In the genomic region with DNA sequence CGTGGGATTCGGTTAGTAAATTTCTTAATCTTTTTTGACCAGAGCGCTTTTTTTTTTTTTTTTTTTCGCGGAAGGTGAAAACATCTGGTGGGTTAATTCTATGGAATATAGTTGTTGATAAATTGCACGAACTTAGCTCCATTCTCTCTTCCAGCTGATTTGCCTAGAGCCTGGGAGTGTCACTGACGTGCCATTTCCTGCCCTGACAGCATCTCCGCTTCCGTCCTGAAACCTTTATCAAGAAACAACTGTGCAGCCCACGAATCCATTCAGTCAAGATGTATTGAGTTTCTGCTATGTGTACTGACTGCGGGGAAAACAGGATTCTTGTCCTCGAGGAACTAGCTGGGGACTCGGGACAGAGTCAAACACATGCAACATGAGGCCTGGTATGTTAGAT, we compare ENCODE assay signal across 18 cellular contexts. TPM values are rescaled to one million over a fixed set of nuclear protein-coding genes. Genes with fewer than 3 reads are reported as not detected.
DNase-seq lines count a peak whose midpoint lies in the region; ATAC-seq and TF ChIP-seq lines count a peak whose summit lies in the region.
"Had no signal": no experiment of that assay in that cellular context is flagged by ENCODE, and none has a peak within 500 bp of the region (broad histone marks: within the 10 kb centered on the region; RNA-seq: fewer than 3 reads in every experiment).

No MANE protein-coding gene starts in this region.

- no peak overlapping the region for H3K4me3 Mint-ChIP-seq in CD8-positive, alpha-beta T cell
- H3K4me3 Mint-ChIP-seq: activated CD4-positive, alpha-beta memory T cell treated with anti-CD3 and anti-CD28 coated beads for 36 hours; H9 had no signal

- CTCF ChIA-PET in CD8-positive, alpha-beta T cell (lab: Charles Lee), result interaction anchor here (0.6 to 1.1 kb wide), 2 partner anchors 18 to 69 kb away, joined by 3 to 4 read pairs; no protein-coding TSS in a partner anchor

- WGBS in right cardiac atrium, result 45% methylated on average over 13 of the region's 13 CpGs

- H3K36me3 Mint-ChIP-seq in CD8-positive, alpha-beta T cell, result no peaks in the 10 kb centered on the region
- H3K36me3 Mint-ChIP-seq: activated CD4-positive, alpha-beta memory T cell treated with anti-CD3 and anti-CD28 coated beads for 36 hours had no signal

- no peaks in the 10 kb centered on the region for H3K27me3 ChIP-seq in right cardiac atrium (ENCODE audit: control insufficient read depth, insufficient read depth)
- no peaks in the 10 kb centered on the region for H3K27me3 ChIP-seq in CD8-positive, alpha-beta T cell (ENCODE audit: insufficient read depth, low read length)
- H3K27me3 ChIP-seq: brain microvascular endothelial cell had no signal

- peak; percentile 56 to 61 for ATAC-seq in right cardiac atrium
- ATAC-seq in Right ventricle myocardium superior (ENCODE audit: poor library complexity), result no peak
- no peak for ATAC-seq in GM19351 (IDR thresholded peaks at IDR 0.05; ENCODE audit: unreplicated experiment)
- no peak for ATAC-seq in CD8-positive, alpha-beta T cell

- no peaks in the 10 kb centered on the region for H3K27me3 Mint-ChIP-seq in CD8-positive, alpha-beta T cell (ENCODE audit: low read depth)
- H3K27me3 Mint-ChIP-seq: activated CD4-positive, alpha-beta memory T cell treated with anti-CD3 and anti-CD28 coated beads for 36 hours had no signal

- DNase-seq in right cardiac atrium, result no peak
- DNase-seq in Right ventricle myocardium superior, result no peak
- no peak for DNase-seq in coronary artery (ENCODE audit: low spot score)
- DNase-seq in lung microvascular endothelial cell (ENCODE audit: low read depth in 2 of 2), result peak; percentile 33 to 47
- DNase-seq in central memory CD4-positive, alpha-beta T cell, result no peak
- DNase-seq in CD8-positive, alpha-beta T cell, result no peak
- DNase-seq: activated CD4-positive, alpha-beta memory T cell treated with anti-CD3 and anti-CD28 coated beads for 36 hours; activated gamma-delta T cell treated with Interleukin-2 at 50 U/mL for 16 hours; DND-41; NCI-H446 treated with DMSO at 0.1 percent for 48 hours; stimulated activated CD4-positive, alpha-beta T cell treated with anti-CD3 and anti-CD28 coated beads, Interleukin-4, amount 100 ng/mL, for 4 hours; T-helper 9 cell had no signal

- H3K27ac Mint-ChIP-seq in CD8-positive, alpha-beta T cell, result no peak overlapping the region
- H3K27ac Mint-ChIP-seq: activated CD4-positive, alpha-beta memory T cell treated with anti-CD3 and anti-CD28 coated beads for 36 hours had no signal

- POLR2A ChIA-PET in CD8-positive, alpha-beta T cell (lab: Charles Lee), result no interaction called here

- no peak for TF ChIP-seq CTCF in coronary artery (IDR thresholded peaks at IDR 0.05)
- no peak for TF ChIP-seq CTCF in CD8-positive, alpha-beta T cell (IDR thresholded peaks at IDR 0.05)

- no peaks in the 10 kb centered on the region for H3K9me3 ChIP-seq in right cardiac atrium (ENCODE audit: control insufficient read depth, low read length)
- H3K9me3 ChIP-seq in CD8-positive, alpha-beta T cell (ENCODE audit: low read length), result no peaks in the 10 kb centered on the region

- intact Hi-C loops in right cardiac atrium (cut with DNase I), result no loop called here
- intact Hi-C loops in Right ventricle myocardium superior (cut with DNase I), result no loop called here
- intact Hi-C loops in CD8-positive, alpha-beta T cell (cut with DNase I, micrococcal nuclease), result no loop called here

- H3K4me1 Mint-ChIP-seq in CD8-positive, alpha-beta T cell (ENCODE audit: low read depth), result no peaks in the 10 kb centered on the region

- H3K36me3 ChIP-seq in CD8-positive, alpha-beta T cell (ENCODE audit: insufficient read depth, low read length), result no peaks in the 10 kb centered on the region
- H3K36me3 ChIP-seq: brain microvascular endothelial cell had no signal

- no peak overlapping the region for H3K4me3 ChIP-seq in right cardiac atrium (ENCODE audit: low read length)
- H3K4me3 ChIP-seq in coronary artery, result peak overlapping the region; percentile 40
- H3K4me3 ChIP-seq in CD8-positive, alpha-beta T cell (ENCODE audit: low read depth, low read length), result no peak overlapping the region

- no peaks in the 10 kb centered on the region for H3K9me3 Mint-ChIP-seq in CD8-positive, alpha-beta T cell
- H3K9me3 Mint-ChIP-seq: activated CD4-positive, alpha-beta memory T cell treated with anti-CD3 and anti-CD28 coated beads for 36 hours; H9 had no signal

- H3K4me1 ChIP-seq in right cardiac atrium (ENCODE audit: control insufficient read depth, insufficient read depth, low read length), result no peaks in the 10 kb centered on the region
- H3K4me1 ChIP-seq in CD8-positive, alpha-beta T cell (ENCODE audit: insufficient read depth, low read length), result no peaks in the 10 kb centered on the region

- H3K27ac ChIP-seq in right cardiac atrium (ENCODE audit: low read length), result no peak overlapping the region
- peak overlapping the region; percentile 8 to 79 for H3K27ac ChIP-seq in coronary artery
- H3K27ac ChIP-seq in temporal lobe (ENCODE audit: low read depth, low read length), result peak overlapping the region; percentile 36
- no peak overlapping the region for H3K27ac ChIP-seq in CD8-positive, alpha-beta T cell (ENCODE audit: low read depth, low read length)
- H3K27ac ChIP-seq: brain microvascular endothelial cell had no signal

RNA-seq across cellular contexts. Expression of gene TGM3, which starts 59.5 kb away (rescaled TPM):
- total RNA-seq in right cardiac atrium (not detected), Right ventricle myocardium superior (not detected), lung microvascular endothelial cell (not detected in 2 replicates), temporal lobe (0.25 TPM)
- polyA plus RNA-seq in right cardiac atrium, result 0.05 TPM
- not detected for total RNA-seq in CD8-positive, alpha-beta T cell
- total RNA-seq: activated CD4-positive, alpha-beta memory T cell treated with anti-CD3 and anti-CD28 coated beads for 36 hours; H9; HT-29; mesenteric fat pad had no signal

Comparison
In these comparisons a context has a peak if more than half of its experiments do, and no peak if none do; other contexts are left out.
1. ATAC-seq: peak in right cardiac atrium (2 of 2); none in Right ventricle myocardium superior (single experiment), GM19351 (single experiment) and CD8-positive, alpha-beta T cell (single experiment).
2. DNase-seq: peak in lung microvascular endothelial cell (2 of 2); none in right cardiac atrium (0 of 3), Right ventricle myocardium superior (single experiment), coronary artery (single experiment), central memory CD4-positive, alpha-beta T cell (single experiment) and CD8-positive, alpha-beta T cell (0 of 7).
3. H3K27ac ChIP-seq: peak in coronary artery (2 of 2) and temporal lobe (single experiment); none in right cardiac atrium (single experiment) and CD8-positive, alpha-beta T cell (single experiment).